Comparison of ENCODE assay signal across 8 cellular contexts in genomic region chr12:49636979-49637378, GRCh38. TPM values are rescaled to one million over a fixed set of nuclear protein-coding genes. Genes with fewer than 3 reads are reported as not detected.
DNase-seq lines count a peak whose midpoint lies in the region; ATAC-seq and TF ChIP-seq lines count a peak whose summit lies in the region.
"Had no signal": no experiment of that assay in that cellular context is flagged by ENCODE, and none has a peak within 500 bp of the region (broad histone marks: within the 10 kb centered on the region; RNA-seq: fewer than 3 reads in every experiment).

No MANE protein-coding gene starts in this region.

- no peak overlapping the region for H3K27ac Mint-ChIP-seq in activated naive CD4-positive, alpha-beta T cell treated with anti-CD3 and anti-CD28 coated beads for 36 hours

- H3K4me1 Mint-ChIP-seq in activated naive CD4-positive, alpha-beta T cell treated with anti-CD3 and anti-CD28 coated beads for 36 hours (ENCODE audit: low read depth), result peaks cover 14% of the 10 kb centered on the region

- ATAC-seq in aorta (ENCODE audit: low FRiP score), result peak; percentile 71

- H3K27me3 ChIP-seq in GM06990 (replicated peaks; ENCODE audit: control insufficient read depth, insufficient read depth, low read length) (no peaks in the 10 kb centered on the region), aorta (ENCODE audit: control insufficient read depth in 1 of 2, insufficient read depth in 2 of 2, low read length in 1 of 2) (no peaks in the 10 kb centered on the region)
- H3K27me3 ChIP-seq: neutrophil had no signal

- H3K4me3 ChIP-seq in GM06990 (replicated peaks; ENCODE audit: low read depth, low read length) (no peak overlapping the region), aorta (ENCODE audit: low read length in 2 of 2) (no peak overlapping the region)

- H3K4me1 ChIP-seq in aorta (ENCODE audit: control insufficient read depth in 1 of 2, insufficient read depth in 2 of 2, low read length in 2 of 2), result no peaks in the 10 kb centered on the region

- H3K36me3 Mint-ChIP-seq in activated naive CD4-positive, alpha-beta T cell treated with anti-CD3 and anti-CD28 coated beads for 36 hours (ENCODE audit: low read depth), result no peaks in the 10 kb centered on the region

- CTCF ChIA-PET in activated naive CD4-positive, alpha-beta T cell treated with anti-CD3 and anti-CD28 coated beads for 36 hours (lab: Charles Lee), result interaction anchor here (0.6 to 18.5 kb wide), 23 partner anchors 8 to 246 kb away, joined by 3 to 450 read pairs (median 4); partner anchors contain the start of genes FMNL3, PRPF40B and TMBIM6

- DNase-seq in GM06990 (ENCODE audit: extremely low read depth, insufficient read length) (no peak), HT-29 (ENCODE audit: low spot score) (peak; percentile 59), SHP77 (lab: John Stamatoyannopoulos, UW) (peak; percentile 42 to 53), foreskin melanocyte (peak; percentile 51), nucleus accumbens (lab: John Stamatoyannopoulos, UW) (peak in 43 of 56 donors; percentile 14 to 75 (median 45)), aorta (no peak)
- peak; percentile 80 for DNase-seq in activated naive CD4-positive, alpha-beta T cell treated with anti-CD3 and anti-CD28 coated beads for 36 hours

- WGBS in aorta, 2 donors, result 6 to 11% methylated on average over 2 of the region's 2 CpGs

- no peaks in the 10 kb centered on the region for H3K27me3 Mint-ChIP-seq in activated naive CD4-positive, alpha-beta T cell treated with anti-CD3 and anti-CD28 coated beads for 36 hours (ENCODE audit: low read depth)

- peak; percentile 73 for TF ChIP-seq CTCF in GM06990 (IDR thresholded peaks at IDR 0.05; ENCODE audit: insufficient read depth, low read length, poor library complexity, severe bottlenecking)

- H3K9me3 ChIP-seq in aorta (ENCODE audit: control insufficient read depth, low read length), result no peaks in the 10 kb centered on the region
- H3K9me3 ChIP-seq: neutrophil had no signal

- H3K36me3 ChIP-seq in GM06990 (ENCODE audit: control insufficient read depth, insufficient read depth, low read length) (peaks cover 7% of the 10 kb centered on the region), aorta (ENCODE audit: control insufficient read depth in 1 of 2, insufficient read depth in 2 of 2, low read length in 1 of 2) (peaks cover 0 to 5% of the 10 kb centered on the region in 2 donors)
- H3K36me3 ChIP-seq: neutrophil had no signal

- no peak overlapping the region for H3K27ac ChIP-seq in aorta (ENCODE audit: low read depth in 1 of 2, low read length in 2 of 2)
- H3K27ac ChIP-seq: neutrophil had no signal

- H3K9me3 Mint-ChIP-seq in activated naive CD4-positive, alpha-beta T cell treated with anti-CD3 and anti-CD28 coated beads for 36 hours, result no peaks in the 10 kb centered on the region

- intact Hi-C loops in activated naive CD4-positive, alpha-beta T cell treated with anti-CD3 and anti-CD28 coated beads for 36 hours (cut with micrococcal nuclease), result loop anchor here (1.0 to 5.0 kb wide), 4 partner anchors 70 to 206 kb away; partner anchors contain the start of genes BCDIN3D and FMNL3
- intact Hi-C loops in aorta (cut with DNase I), result no loop called here

- H3K4me3 Mint-ChIP-seq in activated naive CD4-positive, alpha-beta T cell treated with anti-CD3 and anti-CD28 coated beads for 36 hours, result no peak overlapping the region

RNA-seq across cellular contexts. Expression of gene PRPF40B, which starts 13.6 kb away (rescaled TPM):
- total RNA-seq in HT-29 (2014; rRNA removed; shearing (Covaris generic)), result 6.4 and 12.3 TPM in 2 replicates
- total RNA-seq in activated naive CD4-positive, alpha-beta T cell treated with anti-CD3 and anti-CD28 coated beads for 36 hours, result 1 to 10 TPM; 7.2 to 7.7 TPM
- 10 to 100 TPM; 28.2 to 41.0 TPM for total RNA-seq in aorta
- 10 to 100 TPM; 11.3 to 69.0 TPM for polyA plus RNA-seq in aorta

RNA-seq across cellular contexts. Expression of gene FAM186B, which starts 31.5 kb away (rescaled TPM):
- total RNA-seq in HT-29 (2014; rRNA removed; shearing (Covaris generic)), result 0.03 and 0.23 TPM in 2 replicates
- under 1 TPM in 1 of 2 experiments, not detected in 1; 0.12 TPM for total RNA-seq in activated naive CD4-positive, alpha-beta T cell treated with anti-CD3 and anti-CD28 coated beads for 36 hours
- total RNA-seq in aorta, result under 1 TPM; 0.23 to 0.30 TPM
- under 1 TPM in 1 of 2 donors, not detected in 1; 0.26 TPM for polyA plus RNA-seq in aorta

Comparison
In these comparisons a context has a peak if more than half of its experiments do, and no peak if none do; other contexts are left out.
1. DNase-seq: peak in HT-29 (single experiment), SHP77 (2 of 2), activated naive CD4-positive, alpha-beta T cell treated with anti-CD3 and anti-CD28 coated beads for 36 hours (single experiment), foreskin melanocyte (single experiment) and nucleus accumbens (43 of 56); none in GM06990 (single experiment) and aorta (0 of 2).